13 cellular contexts compared by ENCODE assay signal in genomic region chr10:84552478-84552877, GRCh38.
"Had no signal": no experiment of that assay in that cellular context is flagged by ENCODE, and none has a peak within 500 bp of the region (broad histone marks: within the 10 kb centered on the region; RNA-seq: fewer than 3 reads in every experiment).

No MANE protein-coding gene starts in this region.

- H3K9me3 Mint-ChIP-seq: activated B cell treated with CpG ODN at 0.5 μM for 24 hours; activated CD4-positive, alpha-beta T cell treated with anti-CD3 and anti-CD28 coated beads, Interleukin-2, amount 10 ng/mL, durations not matched to agents 24 days and 14 days; natural killer cell; stimulated activated effector memory CD8-positive, alpha-beta T cell treated with anti-CD3 and anti-CD28 coated beads, Interleukin-12 subunit alpha, Interleukin-12 subunit beta, amount 100 ng/mL, for 72 hours had no signal

- H3K4me3 ChIP-seq: hepatocyte, thoracic aorta, upper lobe of right lung had no signal

- ATAC-seq: left ventricle myocardium superior; natural killer cell; stimulated activated effector memory CD8-positive, alpha-beta T cell treated with anti-CD3 and anti-CD28 coated beads, Interleukin-12 subunit alpha, Interleukin-12 subunit beta, amount 100 ng/mL, for 72 hours; T-helper 17 cell; upper lobe of right lung had no signal

- H3K4me1 ChIP-seq: upper lobe of right lung had no signal

- H3K27ac ChIP-seq: hepatocyte, thoracic aorta, upper lobe of right lung had no signal

- DNase-seq: activated B cell treated with CpG ODN at 0.5 μM for 24 hours; activated CD4-positive, alpha-beta T cell treated with anti-CD3 and anti-CD28 coated beads, Interleukin-2, amount 10 ng/mL, durations not matched to agents 24 days and 14 days; activated naive CD4-positive, alpha-beta T cell treated with Interleukin-2 at 50 U/mL for 16 hours; dermis blood vessel endothelial cell; left ventricle myocardium superior; mesenchymal stem cell; natural killer cell; occipital lobe; T-helper 17 cell; upper lobe of right lung had no signal

- H3K27ac Mint-ChIP-seq: activated B cell treated with CpG ODN at 0.5 μM for 24 hours; activated CD4-positive, alpha-beta T cell treated with anti-CD3 and anti-CD28 coated beads, Interleukin-2, amount 10 ng/mL, durations not matched to agents 24 days and 14 days; natural killer cell; stimulated activated effector memory CD8-positive, alpha-beta T cell treated with anti-CD3 and anti-CD28 coated beads, Interleukin-12 subunit alpha, Interleukin-12 subunit beta, amount 100 ng/mL, for 72 hours; T-helper 17 cell had no signal

- H3K9me3 ChIP-seq: thoracic aorta, upper lobe of right lung had no signal

- H3K36me3 ChIP-seq: thoracic aorta, upper lobe of right lung had no signal

- H3K36me3 Mint-ChIP-seq: natural killer cell; stimulated activated effector memory CD8-positive, alpha-beta T cell treated with anti-CD3 and anti-CD28 coated beads, Interleukin-12 subunit alpha, Interleukin-12 subunit beta, amount 100 ng/mL, for 72 hours had no signal
